Comparison of ENCODE assay signal across 14 cellular contexts in the genomic region with DNA sequence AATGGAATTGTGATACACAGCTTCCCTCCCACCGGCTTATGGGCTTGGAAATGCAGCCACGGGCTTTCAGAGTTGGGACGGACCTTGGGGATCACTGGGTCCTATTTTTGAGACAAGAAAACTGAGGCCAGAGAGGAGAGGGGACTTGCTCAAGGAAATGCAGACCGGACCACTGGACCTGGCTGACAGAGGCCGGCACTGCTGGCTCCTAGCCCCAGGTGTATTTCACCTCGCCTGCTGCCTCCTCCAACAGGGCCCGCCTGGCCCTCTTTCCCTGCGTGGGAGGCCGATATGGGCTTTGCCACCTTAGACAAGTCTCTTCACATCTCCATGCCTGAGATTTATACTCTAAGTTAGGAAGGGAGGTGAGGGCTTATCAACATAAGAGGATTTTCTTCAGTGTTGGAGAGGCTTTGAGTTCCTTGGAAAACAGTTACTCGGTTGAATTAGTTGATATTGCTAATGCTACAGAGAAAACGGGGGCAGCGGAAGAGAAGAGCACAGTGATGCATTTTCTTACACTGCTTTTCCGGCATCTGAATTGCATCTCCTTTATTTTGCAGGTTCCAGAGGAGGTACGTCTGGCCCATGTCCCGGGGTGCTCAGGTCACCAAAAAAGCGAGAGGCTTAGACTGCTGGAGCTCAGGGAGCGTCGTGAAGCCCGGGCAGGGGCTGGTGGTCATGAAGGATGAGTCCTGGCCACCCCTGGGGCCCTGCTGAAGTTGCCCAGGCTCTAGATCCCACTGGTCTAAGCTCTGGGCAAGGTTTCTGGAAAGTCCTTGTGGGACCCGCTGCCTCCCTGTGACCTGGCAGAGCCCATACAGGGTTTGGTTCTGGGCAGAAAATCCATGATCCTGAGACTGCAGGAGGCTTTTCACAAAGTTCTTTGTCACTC.
"Had no signal": no experiment of that assay in that cellular context is flagged by ENCODE, and none has a peak within 500 bp of the region (broad histone marks: within the 10 kb centered on the region; RNA-seq: fewer than 3 reads in every experiment).

No MANE protein-coding gene starts in this region.

- H3K27me3 Mint-ChIP-seq: naive thymus-derived CD4-positive, alpha-beta T cell had no signal

- H3K27ac ChIP-seq: body of pancreas, sigmoid colon, testis had no signal

- H3K27me3 ChIP-seq: body of pancreas, sigmoid colon, testis had no signal

- H3K4me3 ChIP-seq: body of pancreas, lung, sigmoid colon, testis had no signal

- H3K9me3 ChIP-seq: body of pancreas, sigmoid colon, testis had no signal

- H3K9me3 Mint-ChIP-seq: activated naive CD4-positive, alpha-beta T cell treated with anti-CD3 and anti-CD28 coated beads for 36 hours; activated T-helper 1 cell treated with anti-CD3 and anti-CD28 coated beads, Interleukin-12 subunit alpha, Interleukin-12 subunit beta, Interleukin-2, Interleukin-4 antibody, amounts not matched to agents 30 ng/mL and 10 ng/mL and 1 ng/mL, durations not matched to agents 14 hours and 24 hours and 36 hours; immature natural killer cell; naive thymus-derived CD4-positive, alpha-beta T cell had no signal

- H3K4me1 ChIP-seq: body of pancreas, sigmoid colon, testis had no signal

- DNase-seq: activated naive CD4-positive, alpha-beta T cell treated with anti-CD3 and anti-CD28 coated beads for 36 hours; body of pancreas; dermis blood vessel endothelial cell; immature natural killer cell; left cardiac atrium; naive thymus-derived CD4-positive, alpha-beta T cell; sigmoid colon; stimulated activated CD4-positive, alpha-beta T cell treated with anti-CD3 and anti-CD28 coated beads, Interleukin-2, amount 100 ng/mL, for 48 hours; stimulated activated CD8-positive, alpha-beta memory T cell treated with anti-CD3 and anti-CD28 coated beads, Interleukin-4, amount 100 ng/mL, for 48 hours; stimulated activated naive CD8-positive, alpha-beta T cell treated with anti-CD3 and anti-CD28 coated beads, Interleukin-15, Interleukin-2, amounts not matched to agents 100 U/mL and 50 U/mL, for 24 hours; T-helper 9 cell; testis had no signal

- ATAC-seq: body of pancreas; left cardiac atrium; naive thymus-derived CD4-positive, alpha-beta T cell; stimulated activated naive CD8-positive, alpha-beta T cell treated with anti-CD3 and anti-CD28 coated beads, Interleukin-15, Interleukin-2, amounts not matched to agents 100 U/mL and 50 U/mL, for 24 hours had no signal

- H3K4me3 Mint-ChIP-seq: activated naive CD4-positive, alpha-beta T cell treated with anti-CD3 and anti-CD28 coated beads for 36 hours; activated T-helper 1 cell treated with anti-CD3 and anti-CD28 coated beads, Interleukin-12 subunit alpha, Interleukin-12 subunit beta, Interleukin-2, Interleukin-4 antibody, amounts not matched to agents 30 ng/mL and 10 ng/mL and 1 ng/mL, durations not matched to agents 14 hours and 24 hours and 36 hours; immature natural killer cell; naive thymus-derived CD4-positive, alpha-beta T cell had no signal

- H3K4me1 Mint-ChIP-seq: immature natural killer cell; naive thymus-derived CD4-positive, alpha-beta T cell had no signal

- H3K27ac Mint-ChIP-seq: activated naive CD4-positive, alpha-beta T cell treated with anti-CD3 and anti-CD28 coated beads for 36 hours; activated T-helper 1 cell treated with anti-CD3 and anti-CD28 coated beads, Interleukin-12 subunit alpha, Interleukin-12 subunit beta, Interleukin-2, Interleukin-4 antibody, amounts not matched to agents 30 ng/mL and 10 ng/mL and 1 ng/mL, durations not matched to agents 14 hours and 24 hours and 36 hours had no signal
